In genomic region chr1:26350343-26350700, GRCh38 we compare ENCODE assay signal across 2 cellular contexts.
TF ChIP-seq lines count a peak whose summit lies in the region.

No MANE protein-coding gene starts in this region.

TF ChIP-seq in A549, 52 proteins besides CTCF, POLR2A, EP300 and RAD21:
- TF ChIP-seq RNF2 (IDR thresholded peaks at IDR 0.05; ENCODE audit: borderline replicate concordance, low read depth) (no peak), HOXB5 (CRISPR knock-in tag; IDR thresholded peaks at IDR 0.05) (no peak), HDAC2 (IDR thresholded peaks at IDR 0.05) (peak; percentile 75; the same call in 1 of the 2 replicates), ZFP36 (IDR thresholded peaks at IDR 0.05; ENCODE audit: borderline replicate concordance, partially characterized antibody) (peak; percentile 24)
TF ChIP-seq in A549: peak in this region for 2.

TF ChIP-seq in IMR-90, 13 proteins besides CTCF, POLR2A, EP300 and RAD21:
- TF ChIP-seq MAZ (IDR thresholded peaks at IDR 0.05; ENCODE audit: borderline replicate concordance, low read depth, low read length) (no peak), ELK1 (IDR thresholded peaks at IDR 0.05; ENCODE audit: borderline replicate concordance, low read depth, low read length) (no peak), NFE2L2 (IDR thresholded peaks at IDR 0.05; ENCODE audit: low read depth, low read length) (no peak), BHLHE40 (IDR thresholded peaks at IDR 0.05; ENCODE audit: low read depth, low read length) (no peak), SMC3 (IDR thresholded peaks at IDR 0.05; ENCODE audit: low read depth, low read length) (no peak), MAFK (IDR thresholded peaks at IDR 0.05; ENCODE audit: low read depth, low read length) (no peak), MXI1 (IDR thresholded peaks at IDR 0.05; ENCODE audit: borderline replicate concordance, low read depth, low read length) (no peak), RCOR1 (IDR thresholded peaks at IDR 0.05; ENCODE audit: insufficient replicate concordance, low read length) (no peak), USF2 (IDR thresholded peaks at IDR 0.05; ENCODE audit: low read depth, low read length) (no peak), RFX5 (IDR thresholded peaks at IDR 0.05; ENCODE audit: low read depth, low read length) (no peak), FOS (IDR thresholded peaks at IDR 0.05; ENCODE audit: low read depth, low read length) (no peak), CHD1 (IDR thresholded peaks at IDR 0.05; ENCODE audit: low read depth, low read length) (no peak), CEBPB (IDR thresholded peaks at IDR 0.05; ENCODE audit: low read depth, low read length) (no peak)
